Comparison of ENCODE assay signal across 8 cellular contexts in the genomic region with DNA sequence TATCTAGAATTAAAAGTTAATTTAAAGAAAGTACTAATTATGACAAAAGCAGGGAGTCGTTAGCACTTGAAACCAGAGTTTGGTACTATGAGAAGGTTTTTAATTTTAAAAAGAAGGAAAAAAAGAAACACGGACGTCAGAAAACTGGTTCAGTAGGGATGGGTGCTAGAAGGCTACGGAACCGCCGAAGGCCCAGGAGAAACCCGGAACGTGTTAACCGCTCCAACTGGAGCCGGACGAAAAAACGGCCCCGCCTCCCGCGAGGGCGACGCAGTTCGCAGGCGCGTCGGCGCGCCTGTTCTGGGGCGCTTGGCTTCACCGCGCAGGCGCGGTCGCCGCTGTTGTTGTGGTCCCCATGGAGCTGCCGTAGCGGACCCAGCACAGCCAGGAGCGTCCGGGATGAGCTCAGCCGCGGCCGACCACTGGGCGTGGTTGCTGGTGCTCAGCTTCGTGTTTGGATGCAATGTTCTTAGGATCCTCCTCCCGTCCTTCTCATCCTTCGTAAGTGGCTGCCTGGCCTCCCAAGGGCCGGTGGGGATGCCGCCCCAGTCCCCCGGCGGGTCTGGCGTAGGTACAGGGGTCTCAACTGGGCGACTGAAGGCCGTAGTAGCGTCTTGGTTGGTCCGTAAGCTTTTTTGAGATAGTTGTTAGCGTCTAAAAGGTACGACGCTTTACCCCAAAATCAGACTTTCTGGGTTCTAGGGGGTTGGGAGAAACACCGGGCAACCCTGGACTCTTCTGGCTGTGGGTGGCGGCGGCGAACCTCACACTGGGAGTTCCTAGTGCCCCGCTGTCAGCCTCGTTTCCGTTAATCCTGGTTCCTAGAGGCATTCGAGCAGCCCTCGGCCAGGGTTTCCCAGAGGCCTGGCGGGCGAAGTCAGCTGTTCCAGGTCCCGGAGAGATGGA. TPM values are rescaled to one million over a fixed set of nuclear protein-coding genes. Genes with fewer than 3 reads are reported as not detected.
DNase-seq lines count a peak whose midpoint lies in the region; ATAC-seq and TF ChIP-seq lines count a peak whose summit lies in the region.

No MANE protein-coding gene starts in this region.

- peak; percentile 97 for DNase-seq in EH (ENCODE audit: low read depth)
- DNase-seq in H4 (ENCODE audit: low spot score), result peak; percentile 95
- peak; percentile 75 for DNase-seq in LNCaP clone FGC (ENCODE audit: low read depth)
- peak; percentile 95 for DNase-seq in RPMI8226
- DNase-seq in activated T-helper 9 cell treated with anti-CD3 and anti-CD28 coated beads, Interleukin-2, amount 50 U/mL, for 16 hours (ENCODE audit: low read depth), result peak; percentile 84
- peak; percentile 97 for DNase-seq in fibroblast of pulmonary artery (ENCODE audit: low read depth)
- peak; percentile 95 for DNase-seq in natural killer cell treated with Interleukin-12 subunit alpha and Interleukin-12 subunit beta and Interleukin-15 and Interleukin-18, amount 100 ng/mL, for 72 hours (ENCODE audit: low spot score)
- peak; percentile 87 for DNase-seq in stimulated activated naive CD4-positive, alpha-beta T cell treated with Interleukin-2 at 50 U/mL for 16 hours (lab: John Stamatoyannopoulos, UW)

- peaks cover 4 to 6% of the 10 kb centered on the region in 2 donors for H3K27me3 Mint-ChIP-seq in natural killer cell treated with Interleukin-12 subunit alpha and Interleukin-12 subunit beta and Interleukin-15 and Interleukin-18, amount 100 ng/mL, for 72 hours

- no peaks in the 10 kb centered on the region for H3K36me3 Mint-ChIP-seq in natural killer cell treated with Interleukin-12 subunit alpha and Interleukin-12 subunit beta and Interleukin-15 and Interleukin-18, amount 100 ng/mL, for 72 hours

- no peak for TF ChIP-seq CTCF in LNCaP clone FGC (IDR thresholded peaks at IDR 0.05; ENCODE audit: control insufficient read depth, extremely low read depth, insufficient read depth)
- TF ChIP-seq CTCF in fibroblast of pulmonary artery (IDR thresholded peaks at IDR 0.05; ENCODE audit: low read length, missing control alignments), result no peak

- no peaks in the 10 kb centered on the region for H3K9me3 Mint-ChIP-seq in natural killer cell treated with Interleukin-12 subunit alpha and Interleukin-12 subunit beta and Interleukin-15 and Interleukin-18, amount 100 ng/mL, for 72 hours

- H3K4me3 ChIP-seq in LNCaP clone FGC (ENCODE audit: low read depth, low read length) (peak overlapping the region; percentile 95), fibroblast of pulmonary artery (replicated peaks; ENCODE audit: low read depth, low read length) (peak overlapping the region; percentile 94)

- peak; percentile 99 for ATAC-seq in natural killer cell treated with Interleukin-12 subunit alpha and Interleukin-12 subunit beta and Interleukin-15 and Interleukin-18, amount 100 ng/mL, for 72 hours

- H3K4me3 Mint-ChIP-seq in natural killer cell treated with Interleukin-12 subunit alpha and Interleukin-12 subunit beta and Interleukin-15 and Interleukin-18, amount 100 ng/mL, for 72 hours, result peak overlapping the region; percentile 91

- peak overlapping the region; percentile 71 to 88 for H3K27ac Mint-ChIP-seq in natural killer cell treated with Interleukin-12 subunit alpha and Interleukin-12 subunit beta and Interleukin-15 and Interleukin-18, amount 100 ng/mL, for 72 hours

- peaks cover 15 to 22% of the 10 kb centered on the region in 2 donors for H3K4me1 Mint-ChIP-seq in natural killer cell treated with Interleukin-12 subunit alpha and Interleukin-12 subunit beta and Interleukin-15 and Interleukin-18, amount 100 ng/mL, for 72 hours (ENCODE audit: low read depth in 2 of 2)

RNA-seq across cellular contexts. Expression of gene HMGN1, which starts 31.4 kb away (rescaled TPM):
- total RNA-seq in H4 (2014; rRNA removed; shearing (Covaris generic)), result 543 and 644 TPM in 2 replicates
- total RNA-seq in natural killer cell treated with Interleukin-12 subunit alpha and Interleukin-12 subunit beta and Interleukin-15 and Interleukin-18, amount 100 ng/mL, for 72 hours, result 100 to 1,000 TPM; 229 to 323 TPM

Comparison
In these comparisons a context has a peak if more than half of its experiments do, and no peak if none do; other contexts are left out.
1. Peak in every context shown above with its lines: DNase-seq, ATAC-seq and H3K4me3 ChIP-seq.